In genomic region chr1:163069142-163069541, GRCh38 we compare ENCODE assay signal across 7 cellular contexts. TPM values are rescaled to one million over a fixed set of nuclear protein-coding genes. Genes with fewer than 3 reads are reported as not detected.
DNase-seq lines count a peak whose midpoint lies in the region; ATAC-seq and TF ChIP-seq lines count a peak whose summit lies in the region.

TSS of gene RGS4 (plus strand) at chr1:163069361. CDS start at chr1:163069485, 124 bp downstream.

- peak within 1 kb of the TSS; percentile 34 for H3K4me3 ChIP-seq in HUES6 (ENCODE audit: low read depth, low read length)
- peak within 1 kb of the TSS; percentile 81 for H3K4me3 ChIP-seq in adipocyte (ENCODE audit: low read length)
- peak within 1 kb of the TSS in 11 of 12 donors; percentile 12 to 65 (median 48) for H3K4me3 ChIP-seq in heart left ventricle

- H3K27me3 ChIP-seq in HUES6 (ENCODE audit: control insufficient read depth, insufficient read depth, low read length) (no peaks in the 10 kb centered on the region), adipocyte (replicated peaks; ENCODE audit: control insufficient read depth, insufficient read depth, low read length) (no peaks in the 10 kb centered on the region), heart left ventricle (peaks cover 0 to 18% (median 0%) of the 10 kb centered on the region in 9 donors)

- no peaks in the 10 kb centered on the region for H3K36me3 ChIP-seq in HUES6 (ENCODE audit: control insufficient read depth, insufficient read depth, low read length)
- H3K36me3 ChIP-seq in adipocyte (ENCODE audit: control insufficient read depth, insufficient read depth, low read length, severe bottlenecking), result peaks cover 7% of the 10 kb centered on the region
- peaks cover 0 to 19% (median 0%) of the 10 kb centered on the region in 9 donors for H3K36me3 ChIP-seq in heart left ventricle

- TF ChIP-seq POLR2A in heart left ventricle (IDR thresholded peaks at IDR 0.05), result peak in 1 of 2 donors; percentile 60

- no peak within 1 kb of the TSS for H3K9ac ChIP-seq in HUES6 (ENCODE audit: low read length)
- H3K9ac ChIP-seq in adipocyte (ENCODE audit: low read length), result peak within 1 kb of the TSS; percentile 71

- H3K4me1 ChIP-seq in HUES6 (ENCODE audit: control insufficient read depth, insufficient read depth, low read length) (peaks cover 6% of the 10 kb centered on the region; the same call in 1 of the 2 replicates), adipocyte (ENCODE audit: control insufficient read depth, insufficient read depth, low read length) (peaks cover 19% of the 10 kb centered on the region), heart left ventricle (peaks cover 0 to 5% (median 0%) of the 10 kb centered on the region in 12 donors)

- ATAC-seq in heart left ventricle, result peak; percentile 92 to 98 (median 94)

- intact Hi-C loops in heart left ventricle (cut with DNase I), result loop anchor here in 8 of 10 donors (1.0 to 10.0 kb wide), 8 partner anchors 106 to 212 kb away; no protein-coding TSS in a partner anchor
- intact Hi-C loops in posterior vena cava (cut with DNase I), result loop anchor here (5.0 to 10.0 kb wide), 3 partner anchors 214 to 248 kb away; no protein-coding TSS in a partner anchor

- peak in 7 of 12 donors; percentile 16 to 59 (median 45) for TF ChIP-seq CTCF in heart left ventricle (IDR thresholded peaks at IDR 0.05)

- H3K27ac ChIP-seq in HUES6 (ENCODE audit: low read depth, low read length) (no peak within 1 kb of the TSS), heart left ventricle (peak within 1 kb of the TSS in 7 of 12 donors; percentile 3 to 62 (median 41))

- peak; percentile 96 for DNase-seq in adipocyte (ENCODE audit: low read depth)
- peak; percentile 55 to 70 (median 64) for DNase-seq in heart left ventricle
- DNase-seq in posterior vena cava (ENCODE audit: low spot score), result peak; percentile 82
- DNase-seq in T-helper 2 cell, result no peak
- DNase-seq in KG1 (lab: John Stamatoyannopoulos, UW), result no peak
- no peak for DNase-seq in NCI-H510A (lab: John Stamatoyannopoulos, UW)

- 1 to 2% (median 2%) methylated on average over 13 of the region's 13 CpGs for WGBS in heart left ventricle, 4 donors

- no peaks in the 10 kb centered on the region for H3K9me3 ChIP-seq in HUES6 (ENCODE audit: control insufficient read depth, insufficient read depth, low read depth, low read length)
- H3K9me3 ChIP-seq in adipocyte (ENCODE audit: control insufficient read depth, low read length), result no peaks in the 10 kb centered on the region
- no peaks in the 10 kb centered on the region for H3K9me3 ChIP-seq in heart left ventricle

RNA-seq across cellular contexts. Expression of gene RGS4, which starts in this region (rescaled TPM):
- total RNA-seq in heart left ventricle (10 to 100 TPM in 2 of 9 donors, 1 to 10 TPM in 5, under 1 TPM in 1, not detected in 1; 0.81 to 17.7 (median 5.4) TPM), posterior vena cava (10 to 100 TPM; 10.5 to 12.8 TPM)
- 1 to 10 TPM in 1 of 2 donors, under 1 TPM in 1; 0.30 to 2.8 TPM for polyA plus RNA-seq in heart left ventricle

Comparison
In these comparisons a context has a peak if more than half of its experiments do, and no peak if none do; other contexts are left out.
1. DNase-seq: peak in adipocyte (single experiment), heart left ventricle (5 of 5) and posterior vena cava (single experiment); none in T-helper 2 cell (0 of 5), KG1 (single experiment) and NCI-H510A (single experiment).
2. Peak in every context shown above with its lines, with median percentiles within 50 percentile points of each other: H3K4me3 ChIP-seq.